Comparison of ENCODE assay signal across 17 cellular contexts in the genomic region with DNA sequence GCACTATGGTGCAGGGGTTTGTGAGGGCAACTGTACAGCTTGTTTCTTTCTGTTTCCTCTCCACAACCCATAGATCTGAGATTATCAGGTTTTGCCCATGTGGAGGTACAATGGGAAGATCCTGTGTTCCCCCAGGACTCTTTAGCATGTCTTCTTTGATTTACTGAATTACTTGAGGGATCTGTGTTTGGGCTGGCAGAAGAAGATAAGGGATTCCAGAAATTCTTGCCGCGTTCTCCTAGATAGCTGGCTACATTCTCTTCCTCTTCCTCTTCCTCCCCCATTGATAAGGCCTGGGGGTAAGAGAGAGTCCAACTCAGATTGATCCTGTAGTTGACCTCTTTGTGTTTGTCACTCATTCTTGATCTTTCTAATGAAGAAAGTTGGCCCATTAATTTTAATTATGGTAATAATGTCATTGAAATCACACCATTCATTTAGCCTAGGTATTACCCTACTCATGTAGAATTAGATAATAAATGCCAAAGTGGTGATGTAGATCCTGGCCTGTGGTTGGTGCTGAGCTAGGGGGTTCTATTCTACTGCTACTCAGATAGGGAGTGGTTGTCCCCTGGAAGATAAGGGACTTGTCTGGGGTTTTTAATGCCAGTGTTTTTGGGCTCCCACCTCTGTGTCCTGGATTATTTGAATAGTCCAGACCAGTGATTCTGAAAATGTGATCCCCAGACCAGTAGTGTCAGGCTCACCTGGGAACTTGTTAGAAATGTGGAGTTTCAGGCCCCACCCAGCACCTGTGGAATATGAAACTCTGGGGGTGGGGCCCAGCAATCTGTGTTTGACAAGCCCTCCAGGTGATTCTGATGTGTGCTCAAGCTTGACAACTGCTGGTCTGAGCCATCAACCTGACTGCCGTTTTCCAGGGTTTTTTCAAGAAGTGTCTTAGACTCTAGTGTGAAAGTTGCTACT.
A peak's percentile ranks its signal among the peaks of the same experiment; 100 is the strongest.
DNase-seq lines count a peak whose midpoint lies in the region; ATAC-seq and TF ChIP-seq lines count a peak whose summit lies in the region.
"Had no signal": no experiment of that assay in that cellular context is flagged by ENCODE, and none has a peak within 500 bp of the region (broad histone marks: within the 10 kb centered on the region; RNA-seq: fewer than 3 reads in every experiment).

No MANE protein-coding gene starts in this region.

- no peak for TF ChIP-seq POLR2A in suprapubic skin (IDR thresholded peaks at IDR 0.05)

- no peak overlapping the region for H3K4me3 Mint-ChIP-seq in progenitor cell of endocrine pancreas (ENCODE audit: low read depth)
- H3K4me3 Mint-ChIP-seq: activated CD4-positive, alpha-beta T cell treated with anti-CD3 and anti-CD28 coated beads, Interleukin-2, amount 10 ng/mL, durations not matched to agents 24 days and 14 days; activated T-cell treated with anti-CD3 and anti-CD28 coated beads, Interleukin-2, amount 50 U/mL, for 72 hours; CD14-positive monocyte; IgD-negative memory B cell had no signal

- H3K27ac ChIP-seq in suprapubic skin = no peak overlapping the region
- H3K27ac ChIP-seq: gastroesophageal sphincter, Peyer's patch had no signal

- peaks cover 18% of the 10 kb centered on the region for H3K4me1 Mint-ChIP-seq in progenitor cell of endocrine pancreas (ENCODE audit: low read depth)
- H3K4me1 Mint-ChIP-seq: activated CD4-positive, alpha-beta T cell treated with anti-CD3 and anti-CD28 coated beads, Interleukin-2, amount 10 ng/mL, durations not matched to agents 24 days and 14 days; IgD-negative memory B cell had no signal

- H3K36me3 ChIP-seq in suprapubic skin = no peaks in the 10 kb centered on the region
- H3K36me3 ChIP-seq: gastroesophageal sphincter, Peyer's patch, right lobe of liver had no signal

- DNase-seq in ELF-1 (ENCODE audit: low read depth, low spot score) (peak; percentile 60), NCI-H226 (peak; percentile 91), dermis blood vessel endothelial cell (peak; percentile 48), progenitor cell of endocrine pancreas (ENCODE audit: low spot score, unreplicated experiment) (no peak), suprapubic skin (ENCODE audit: low spot score in 2 of 2) (no peak)
- DNase-seq: activated CD4-positive, alpha-beta T cell treated with anti-CD3 and anti-CD28 coated beads, Interleukin-2, amount 10 ng/mL, durations not matched to agents 24 days and 14 days; activated T-cell treated with anti-CD3 and anti-CD28 coated beads, Interleukin-2, amount 50 U/mL, for 72 hours; GDM1; NCI-H2171; Peyer's patch; right lobe of liver; stimulated activated naive CD4-positive, alpha-beta T cell had no signal

- no peaks in the 10 kb centered on the region for H3K36me3 Mint-ChIP-seq in progenitor cell of endocrine pancreas (ENCODE audit: insufficient read depth)
- H3K36me3 Mint-ChIP-seq: CD14-positive monocyte, IgD-negative memory B cell had no signal

- no peaks in the 10 kb centered on the region for H3K9me3 ChIP-seq in suprapubic skin
- H3K9me3 ChIP-seq: gastroesophageal sphincter, Peyer's patch, right lobe of liver had no signal

- H3K9me3 Mint-ChIP-seq in progenitor cell of endocrine pancreas (ENCODE audit: low read depth) = no peaks in the 10 kb centered on the region
- H3K9me3 Mint-ChIP-seq: activated CD4-positive, alpha-beta T cell treated with anti-CD3 and anti-CD28 coated beads, Interleukin-2, amount 10 ng/mL, durations not matched to agents 24 days and 14 days; activated T-cell treated with anti-CD3 and anti-CD28 coated beads, Interleukin-2, amount 50 U/mL, for 72 hours had no signal

- no peaks in the 10 kb centered on the region for H3K27me3 ChIP-seq in suprapubic skin
- H3K27me3 ChIP-seq: gastroesophageal sphincter, Peyer's patch, right lobe of liver had no signal

- no peak overlapping the region for H3K4me3 ChIP-seq in suprapubic skin
- H3K4me3 ChIP-seq: gastroesophageal sphincter, Peyer's patch, right lobe of liver had no signal

- no peak for ATAC-seq in HG02885 (IDR thresholded peaks at IDR 0.05; ENCODE audit: poor library complexity, unreplicated experiment)
- ATAC-seq in GM21737 (IDR thresholded peaks at IDR 0.05; ENCODE audit: unreplicated experiment) = no peak
- ATAC-seq: activated T-cell treated with anti-CD3 and anti-CD28 coated beads, Interleukin-2, amount 50 U/mL, for 72 hours; gastroesophageal sphincter had no signal

- TF ChIP-seq CTCF in progenitor cell of endocrine pancreas (IDR thresholded peaks at IDR 0.05; ENCODE audit: unreplicated experiment) (no peak), suprapubic skin (IDR thresholded peaks at IDR 0.05) (no peak)

- no peak for TF ChIP-seq EP300 in suprapubic skin (IDR thresholded peaks at IDR 0.05)

- H3K27me3 Mint-ChIP-seq in progenitor cell of endocrine pancreas = no peaks in the 10 kb centered on the region

- peak overlapping the region; percentile 68 for H3K27ac Mint-ChIP-seq in progenitor cell of endocrine pancreas
- H3K27ac Mint-ChIP-seq: activated CD4-positive, alpha-beta T cell treated with anti-CD3 and anti-CD28 coated beads, Interleukin-2, amount 10 ng/mL, durations not matched to agents 24 days and 14 days; activated T-cell treated with anti-CD3 and anti-CD28 coated beads, Interleukin-2, amount 50 U/mL, for 72 hours; CD14-positive monocyte; IgD-negative memory B cell had no signal

- 63% methylated on average over 3 of the region's 3 CpGs for WGBS in suprapubic skin

- no peaks in the 10 kb centered on the region for H3K4me1 ChIP-seq in suprapubic skin

Comparison
In these comparisons a context has a peak if more than half of its experiments do, and no peak if none do; other contexts are left out.
1. DNase-seq: peak in ELF-1 (single experiment), NCI-H226 (single experiment) and dermis blood vessel endothelial cell (single experiment); none in progenitor cell of endocrine pancreas (single experiment) and suprapubic skin (0 of 2).